Comparison of ENCODE assay signal across 1 cellular context in genomic region chr16:7839568-7839967, GRCh38.
TF ChIP-seq lines count a peak whose summit lies in the region.

No MANE protein-coding gene starts in this region.

TF ChIP-seq in GM12878, 131 proteins besides CTCF, POLR2A, EP300 and RAD21 (continued from another document):
- TF ChIP-seq REST (IDR thresholded peaks at IDR 0.05; ENCODE audit: low read depth, low read length) (peak; percentile 54; the same call in 1 of the 2 replicates), RUNX3 (IDR thresholded peaks at IDR 0.05; ENCODE audit: low read length) (no peak), CUX1 (IDR thresholded peaks at IDR 0.05; ENCODE audit: insufficient replicate concordance, low read depth, low read length) (no peak), PBX3 (IDR thresholded peaks at IDR 0.05; ENCODE audit: insufficient replicate concordance, low read depth, low read length) (no peak), ZNF24 (IDR thresholded peaks at IDR 0.05) (no peak), BCL11A (IDR thresholded peaks at IDR 0.05; ENCODE audit: low read depth, low read length) (no peak), FOXK2 (IDR thresholded peaks at IDR 0.05) (no peak)
